14 cellular contexts compared by ENCODE assay signal in the genomic region with DNA sequence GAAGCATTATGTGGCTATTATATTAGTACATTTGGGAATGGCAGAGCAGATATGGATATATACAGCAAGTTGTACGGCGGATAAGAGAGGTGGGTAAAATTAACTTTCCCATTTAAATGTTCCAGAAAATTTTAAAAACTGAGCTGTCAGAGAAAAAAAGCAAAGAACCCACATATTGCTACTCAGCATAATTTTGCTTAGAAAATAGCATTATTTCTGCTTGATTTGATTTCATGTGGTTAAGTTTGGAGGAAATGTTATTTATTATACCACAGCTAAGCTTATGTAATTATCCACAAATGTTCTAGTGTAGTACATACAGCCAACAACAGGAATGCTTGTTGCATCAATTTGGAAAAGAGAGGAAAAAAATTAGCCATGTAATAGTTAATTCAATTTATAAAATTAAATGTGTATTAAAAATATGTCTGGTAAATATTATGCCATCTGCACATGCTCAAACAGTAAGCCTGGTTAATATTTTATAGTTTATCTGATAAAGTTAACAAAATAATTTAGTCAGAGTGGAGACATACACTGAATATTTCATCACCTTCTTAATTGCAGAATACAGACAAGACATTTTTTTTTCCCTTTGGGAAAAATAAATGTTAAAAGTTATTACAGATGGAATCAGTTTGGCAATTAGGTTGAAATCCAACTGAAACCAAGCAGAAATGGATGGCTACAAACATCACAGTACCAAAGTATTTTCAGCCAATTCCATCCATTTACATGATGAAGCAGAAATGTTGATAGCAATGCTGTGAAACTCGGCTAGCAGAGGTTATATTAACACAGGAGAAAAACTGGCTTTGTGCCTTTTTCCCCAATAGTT.
"Had no signal": no experiment of that assay in that cellular context is flagged by ENCODE, and none has a peak within 500 bp of the region (broad histone marks: within the 10 kb centered on the region; RNA-seq: fewer than 3 reads in every experiment).

No MANE protein-coding gene starts in this region.

- ATAC-seq: activated CD8-positive, alpha-beta memory T cell treated with anti-CD3 and anti-CD28 coated beads, Interleukin-2, amount 10 ng/mL, durations not matched to agents 7 days and 5 days; mucosa of descending colon; naive thymus-derived CD4-positive, alpha-beta T cell; right lobe of liver; T-helper 17 cell; upper lobe of right lung had no signal

- DNase-seq: activated CD4-positive, alpha-beta memory T cell treated with anti-CD3 and anti-CD28 coated beads for 36 hours; activated CD8-positive, alpha-beta memory T cell treated with anti-CD3 and anti-CD28 coated beads, Interleukin-2, amount 10 ng/mL, durations not matched to agents 7 days and 5 days; activated naive CD4-positive, alpha-beta T cell treated with anti-CD3 and anti-CD28 coated beads, Interleukin-2, amount 10 ng/mL, durations not matched to agents 7 days and 5 days; activated T-cell treated with anti-CD3 and anti-CD28 coated beads, Interleukin-2, amount 50 U/mL, for 1 hour; dorsolateral prefrontal cortex; endodermal cell; hippocampal formation; left ventricle myocardium inferior; mucosa of descending colon; naive thymus-derived CD4-positive, alpha-beta T cell; right lobe of liver; T-helper 17 cell; upper lobe of right lung; WERI-Rb-1 had no signal

- H3K4me1 ChIP-seq: left ventricle myocardium inferior, right lobe of liver, upper lobe of right lung had no signal

- H3K27me3 ChIP-seq: right lobe of liver, upper lobe of right lung had no signal

- H3K36me3 ChIP-seq: left ventricle myocardium inferior, right lobe of liver, upper lobe of right lung, WERI-Rb-1 had no signal

- H3K4me3 ChIP-seq: dorsolateral prefrontal cortex, left ventricle myocardium inferior, mucosa of descending colon, right lobe of liver, upper lobe of right lung had no signal

- H3K27ac ChIP-seq: dorsolateral prefrontal cortex, left ventricle myocardium inferior, right lobe of liver, upper lobe of right lung, WERI-Rb-1 had no signal

- H3K9me3 ChIP-seq: left ventricle myocardium inferior, mucosa of descending colon, right lobe of liver, upper lobe of right lung had no signal
